ENCODE assay signal across 8 cellular contexts in the genomic region with DNA sequence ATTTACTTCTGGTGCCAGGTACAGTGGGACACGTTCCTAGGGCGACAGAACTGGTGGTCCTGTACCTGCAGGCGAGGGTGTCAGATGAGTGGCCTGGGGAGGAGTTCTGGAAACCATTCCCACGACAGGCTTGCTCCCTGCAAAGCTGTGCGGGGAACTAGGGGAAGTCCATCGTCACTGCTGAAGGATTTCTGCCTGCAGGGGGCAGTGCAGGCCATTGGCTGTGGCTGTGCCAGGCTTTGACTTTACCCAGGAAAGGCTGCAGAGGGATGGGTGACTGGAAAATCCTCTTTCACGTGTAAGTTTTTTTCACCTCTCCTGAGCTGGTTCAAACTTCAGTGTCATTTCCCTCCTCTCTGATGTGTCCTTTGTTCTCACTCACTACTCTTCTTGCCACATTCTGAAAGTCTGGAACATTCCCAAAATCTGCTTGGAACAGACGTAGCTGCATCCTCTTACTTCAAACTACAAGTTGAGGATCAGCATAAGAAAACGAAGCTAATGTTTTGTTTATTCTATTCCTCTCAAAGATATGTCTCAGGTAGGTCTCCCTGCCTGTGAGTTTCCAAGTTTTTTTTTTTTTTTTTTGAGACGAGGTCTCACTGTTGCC.
A peak's percentile ranks its signal among the peaks of the same experiment; 100 is the strongest.
DNase-seq lines count a peak whose midpoint lies in the region; ATAC-seq and FAIRE-seq lines count a peak whose summit lies in the region.

No MANE protein-coding gene starts in this region.

- H3K27me3 Mint-ChIP-seq in activated naive CD8-positive, alpha-beta T cell treated with anti-CD3 and anti-CD28 coated beads for 36 hours, result peaks cover 12% of the 10 kb centered on the region

- no peak overlapping the region for H3K27ac Mint-ChIP-seq in activated naive CD8-positive, alpha-beta T cell treated with anti-CD3 and anti-CD28 coated beads for 36 hours

- H3K4me3 Mint-ChIP-seq in activated naive CD8-positive, alpha-beta T cell treated with anti-CD3 and anti-CD28 coated beads for 36 hours, result no peak overlapping the region

- no peak for FAIRE-seq in RCC 7860 (lab: Jason Lieb, UNC)

- H3K4me1 Mint-ChIP-seq in activated naive CD8-positive, alpha-beta T cell treated with anti-CD3 and anti-CD28 coated beads for 36 hours, result peaks cover 3% of the 10 kb centered on the region

- intact Hi-C loops in cardiac septum (cut with DNase I), result loop anchor here (5.0 to 10.0 kb wide), 2 partner anchors 212 to 279 kb away; a partner anchor contains a TSS

- H3K36me3 Mint-ChIP-seq in activated naive CD8-positive, alpha-beta T cell treated with anti-CD3 and anti-CD28 coated beads for 36 hours, result no peaks in the 10 kb centered on the region

- ATAC-seq in GM19467 (IDR thresholded peaks at IDR 0.05; ENCODE audit: unreplicated experiment) (peak; percentile 51), HG02840 (IDR thresholded peaks at IDR 0.05; ENCODE audit: low FRiP score, unreplicated experiment) (no peak)

- DNase-seq in DMS 273 (lab: John Stamatoyannopoulos, UW; ENCODE audit: unreplicated experiment) (peak; percentile 87), HT1080 (ENCODE audit: low read depth) (peak; percentile 56), RCC 7860 (ENCODE audit: low spot score) (peak; percentile 21), cardiac septum (ENCODE audit: low spot score) (peak; percentile 91), putamen (ENCODE audit: low spot score) (peak; percentile 61)
- peak; percentile 53 for DNase-seq in activated naive CD8-positive, alpha-beta T cell treated with anti-CD3 and anti-CD28 coated beads for 36 hours

- no peaks in the 10 kb centered on the region for H3K9me3 Mint-ChIP-seq in activated naive CD8-positive, alpha-beta T cell treated with anti-CD3 and anti-CD28 coated beads for 36 hours

Comparison
In these comparisons a context has a peak if more than half of its experiments do, and no peak if none do; other contexts are left out.
1. DNase-seq: peak in every context shown above with its lines; median percentile 91 in cardiac septum; 87 in DMS 273; 61 in putamen; 56 in HT1080; 53 in activated naive CD8-positive, alpha-beta T cell treated with anti-CD3 and anti-CD28 coated beads for 36 hours; 21 in RCC 7860.